Comparison of ENCODE assay signal across 8 cellular contexts in the genomic region with DNA sequence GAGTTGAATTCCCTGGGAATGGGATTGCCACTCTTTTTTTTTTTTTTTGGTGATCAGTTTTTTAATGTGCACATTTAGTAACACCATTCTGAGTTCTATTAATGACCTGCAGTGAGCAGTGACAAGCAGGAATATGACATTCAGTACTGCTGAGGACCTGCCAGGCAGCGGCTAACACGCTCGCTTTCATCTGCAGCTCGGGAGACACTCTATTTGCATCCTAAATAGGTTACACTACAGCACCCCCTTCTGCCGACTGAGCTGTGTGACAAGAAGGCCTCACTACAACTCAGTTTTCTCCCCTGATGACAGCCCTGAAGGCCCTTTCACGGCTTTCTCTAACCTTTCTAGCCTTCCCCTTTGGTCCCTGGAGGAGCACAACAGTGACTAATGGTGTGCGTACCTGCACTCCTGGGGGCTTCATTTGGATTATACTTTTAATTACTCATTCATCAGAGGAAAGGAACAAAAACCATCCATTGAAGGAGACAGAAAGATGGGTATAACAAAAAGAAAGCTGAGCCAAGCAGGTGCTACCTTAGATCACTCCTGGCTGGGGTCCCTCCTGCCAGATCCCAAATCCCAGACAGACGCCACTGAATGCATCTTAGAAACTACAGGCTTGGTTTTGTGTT.
DNase-seq lines count a peak whose midpoint lies in the region; ATAC-seq, FAIRE-seq and TF ChIP-seq lines count a peak whose summit lies in the region.

No MANE protein-coding gene starts in this region.

- DNase-seq in NCI-H2029 (lab: John Stamatoyannopoulos, UW) (peak; percentile 41), NCI-H2029 treated with DMSO at 0.1 percent for 48 hours (lab: John Stamatoyannopoulos, UW) (no peak), NCI-H446 treated with DMSO at 0.1 percent for 48 hours (lab: John Stamatoyannopoulos, UW) (peak; percentile 61), amygdala (lab: John Stamatoyannopoulos, UW) (peak in 42 of 56 donors; percentile 0 to 76 (median 19)), left ventricle myocardium superior (peak; percentile 76), renal cortical epithelial cell (ENCODE audit: low read depth) (peak; percentile 76), GM12891 (ENCODE audit: insufficient read length, low spot score) (no peak)

- peak; percentile 71 for ATAC-seq in HG03354 (IDR thresholded peaks at IDR 0.05; ENCODE audit: poor library complexity, severe bottlenecking, unreplicated experiment)
- peak; percentile 98 for ATAC-seq in left ventricle myocardium superior

- FAIRE-seq in GM12891 (lab: Jason Lieb, UNC): no peak

- TF ChIP-seq POLR2A in GM12891 (IDR thresholded peaks at IDR 0.05; ENCODE audit: low read depth, low read length): no peak

- intact Hi-C loops in left ventricle myocardium superior (cut with micrococcal nuclease): loop anchor here (10.0 kb wide), 1 partner anchor 899 kb away; a partner anchor contains a TSS

TF ChIP-seq in GM12891, 5 proteins besides CTCF, POLR2A, EP300 and RAD21:
- TF ChIP-seq PAX5 (IDR thresholded peaks at IDR 0.05; ENCODE audit: insufficient read depth, low read length, severe bottlenecking) (no peak), POLR2AphosphoS5 (IDR thresholded peaks at IDR 0.05; ENCODE audit: low read depth, low read length) (no peak)

Comparison
In these comparisons a context has a peak if more than half of its experiments do, and no peak if none do; other contexts are left out.
1. DNase-seq: peak in NCI-H2029 (single experiment), NCI-H446 treated with DMSO at 0.1 percent for 48 hours (single experiment), amygdala (42 of 56), left ventricle myocardium superior (single experiment) and renal cortical epithelial cell (single experiment); none in NCI-H2029 treated with DMSO at 0.1 percent for 48 hours (single experiment) and GM12891 (single experiment).